ENCODE assay signal across 11 cellular contexts in genomic region chr1:85607126-85607912, GRCh38. TPM values are rescaled to one million over a fixed set of nuclear protein-coding genes. Genes with fewer than 3 reads are reported as not detected.
DNase-seq lines count a peak whose midpoint lies in the region; ATAC-seq and TF ChIP-seq lines count a peak whose summit lies in the region.
"Had no signal": no experiment of that assay in that cellular context is flagged by ENCODE, and none has a peak within 500 bp of the region (broad histone marks: within the 10 kb centered on the region; RNA-seq: fewer than 3 reads in every experiment).

No MANE protein-coding gene starts in this region.

- ATAC-seq in GM21825 (IDR thresholded peaks at IDR 0.05; ENCODE audit: unreplicated experiment) (no peak), HG03039 (IDR thresholded peaks at IDR 0.05; ENCODE audit: unreplicated experiment) (no peak)
- ATAC-seq: heart right ventricle had no signal

- no peak for TF ChIP-seq EP300 in tibial nerve (IDR thresholded peaks at IDR 0.05)

- H3K4me3 Mint-ChIP-seq in type B pancreatic cell: no peak overlapping the region

- no peak overlapping the region for H3K4me3 ChIP-seq in tibial nerve
- H3K4me3 ChIP-seq: heart right ventricle had no signal

- peak overlapping the region; percentile 68 for H3K27ac Mint-ChIP-seq in type B pancreatic cell

- H3K9me3 Mint-ChIP-seq in type B pancreatic cell: peaks cover 8% of the 10 kb centered on the region

- peaks cover 0 to 18% (median 5%) of the 10 kb centered on the region in 4 donors for H3K4me1 ChIP-seq in tibial nerve

- no peaks in the 10 kb centered on the region for H3K36me3 Mint-ChIP-seq in type B pancreatic cell

- no peaks in the 10 kb centered on the region for H3K27me3 Mint-ChIP-seq in type B pancreatic cell

- no peak for TF ChIP-seq POLR2A in tibial nerve (IDR thresholded peaks at IDR 0.05)

- no peaks in the 10 kb centered on the region for H3K27me3 ChIP-seq in tibial nerve
- H3K27me3 ChIP-seq: heart right ventricle had no signal

- H3K27ac ChIP-seq in tibial nerve: no peak overlapping the region
- H3K27ac ChIP-seq: 22Rv1, heart right ventricle had no signal

- TF ChIP-seq CTCF in type B pancreatic cell (conservative IDR thresholded peaks at IDR 0.05) (no peak), tibial nerve (IDR thresholded peaks at IDR 0.05) (no peak)

- 73 to 78% methylated on average over 10 of the region's 10 CpGs for WGBS in tibial nerve, 2 donors

- peak; percentile 25 for DNase-seq in DMS53 (lab: John Stamatoyannopoulos, UW)
- no peak for DNase-seq in DMS53 treated with DMSO at 0.1 percent for 48 hours (lab: John Stamatoyannopoulos, UW; ENCODE audit: unreplicated experiment)
- DNase-seq in amniotic stem cell (lab: John Stamatoyannopoulos, UW): peak; percentile 90
- peak; percentile 92 for DNase-seq in iPS DF 4.7 (ENCODE audit: extremely low read depth, low spot score)
- no peak for DNase-seq in type B pancreatic cell (ENCODE audit: extremely low spot score, unreplicated experiment)
- no peak for DNase-seq in tibial nerve (ENCODE audit: low spot score in 2 of 2)
- DNase-seq: heart right ventricle; stimulated activated CD4-positive, alpha-beta T cell treated with anti-CD3 and anti-CD28 coated beads, Interleukin-4, amount 100 ng/mL, for 4 hours had no signal

- H3K4me1 Mint-ChIP-seq in type B pancreatic cell (ENCODE audit: unreplicated experiment): peaks cover 20% of the 10 kb centered on the region

- H3K9me3 ChIP-seq in tibial nerve: no peaks in the 10 kb centered on the region
- H3K9me3 ChIP-seq: heart right ventricle had no signal

- H3K36me3 ChIP-seq in tibial nerve: no peaks in the 10 kb centered on the region
- H3K36me3 ChIP-seq: heart right ventricle had no signal

RNA-seq across cellular contexts. Expression of gene CCN1, which starts 26.8 kb away (rescaled TPM):
- total RNA-seq in type B pancreatic cell (ENCODE audit: low replicate concordance): 53.7 and 136 TPM in 2 replicates
- total RNA-seq in tibial nerve: 100 to 1,000 TPM in 2 of 4 donors, 10 to 100 TPM in 2; 63.0 to 273 (median 124) TPM

Comparison
In these comparisons a context has a peak if more than half of its experiments do, and no peak if none do; other contexts are left out.
1. DNase-seq: peak in DMS53 (single experiment), amniotic stem cell (single experiment) and iPS DF 4.7 (single experiment); none in DMS53 treated with DMSO at 0.1 percent for 48 hours (single experiment), type B pancreatic cell (single experiment) and tibial nerve (0 of 2).